1 cellular context compared by ENCODE assay signal in the genomic region with DNA sequence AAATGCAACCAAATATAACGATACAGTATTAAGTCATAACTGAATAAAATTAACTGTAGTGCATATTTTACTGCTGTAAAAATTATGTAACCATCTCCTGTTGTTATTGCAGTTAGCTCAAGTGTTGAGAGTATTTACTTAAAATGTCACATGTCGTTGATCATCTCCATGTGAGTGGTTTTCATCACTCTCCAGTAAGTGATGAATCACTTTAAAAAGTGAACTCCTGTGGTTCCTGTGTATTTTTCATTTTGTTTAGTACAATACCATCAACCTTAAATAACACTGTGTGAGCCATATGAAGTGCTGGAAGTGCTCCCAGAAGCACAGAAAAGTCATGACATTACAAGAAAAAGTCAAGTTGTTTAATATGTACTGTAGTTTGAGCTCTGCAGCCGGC.
TF ChIP-seq lines count a peak whose summit lies in the region.

No MANE protein-coding gene starts in this region.

TF ChIP-seq in WTC11, 78 proteins besides CTCF, POLR2A, EP300 and RAD21 (continued from another document):
- TF ChIP-seq, protein P1, sequence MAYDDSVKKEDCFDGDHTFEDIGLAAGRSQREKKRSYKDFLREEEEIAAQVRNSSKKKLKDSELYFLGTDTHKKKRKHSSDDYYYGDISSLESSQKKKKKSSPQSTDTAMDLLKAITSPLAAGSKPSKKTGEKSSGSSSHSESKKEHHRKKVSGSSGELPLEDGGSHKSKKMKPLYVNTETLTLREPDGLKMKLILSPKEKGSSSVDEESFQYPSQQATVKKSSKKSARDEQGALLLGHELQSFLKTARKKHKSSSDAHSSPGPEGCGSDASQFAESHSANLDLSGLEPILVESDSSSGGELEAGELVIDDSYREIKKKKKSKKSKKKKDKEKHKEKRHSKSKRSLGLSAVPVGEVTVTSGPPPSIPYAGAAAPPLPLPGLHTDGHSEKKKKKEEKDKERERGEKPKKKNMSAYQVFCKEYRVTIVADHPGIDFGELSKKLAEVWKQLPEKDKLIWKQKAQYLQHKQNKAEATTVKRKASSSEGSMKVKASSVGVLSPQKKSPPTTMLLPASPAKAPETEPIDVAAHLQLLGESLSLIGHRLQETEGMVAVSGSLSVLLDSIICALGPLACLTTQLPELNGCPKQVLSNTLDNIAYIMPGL (CRISPR knock-in tag; IDR thresholded peaks at IDR 0.05) = no peak
- TF ChIP-seq ZNF232 (CRISPR knock-in tag; IDR thresholded peaks at IDR 0.05) (no peak), ZNF317 (CRISPR knock-in tag; IDR thresholded peaks at IDR 0.05; ENCODE audit: borderline replicate concordance, low read depth) (no peak)
- TF ChIP-seq, protein P2, sequence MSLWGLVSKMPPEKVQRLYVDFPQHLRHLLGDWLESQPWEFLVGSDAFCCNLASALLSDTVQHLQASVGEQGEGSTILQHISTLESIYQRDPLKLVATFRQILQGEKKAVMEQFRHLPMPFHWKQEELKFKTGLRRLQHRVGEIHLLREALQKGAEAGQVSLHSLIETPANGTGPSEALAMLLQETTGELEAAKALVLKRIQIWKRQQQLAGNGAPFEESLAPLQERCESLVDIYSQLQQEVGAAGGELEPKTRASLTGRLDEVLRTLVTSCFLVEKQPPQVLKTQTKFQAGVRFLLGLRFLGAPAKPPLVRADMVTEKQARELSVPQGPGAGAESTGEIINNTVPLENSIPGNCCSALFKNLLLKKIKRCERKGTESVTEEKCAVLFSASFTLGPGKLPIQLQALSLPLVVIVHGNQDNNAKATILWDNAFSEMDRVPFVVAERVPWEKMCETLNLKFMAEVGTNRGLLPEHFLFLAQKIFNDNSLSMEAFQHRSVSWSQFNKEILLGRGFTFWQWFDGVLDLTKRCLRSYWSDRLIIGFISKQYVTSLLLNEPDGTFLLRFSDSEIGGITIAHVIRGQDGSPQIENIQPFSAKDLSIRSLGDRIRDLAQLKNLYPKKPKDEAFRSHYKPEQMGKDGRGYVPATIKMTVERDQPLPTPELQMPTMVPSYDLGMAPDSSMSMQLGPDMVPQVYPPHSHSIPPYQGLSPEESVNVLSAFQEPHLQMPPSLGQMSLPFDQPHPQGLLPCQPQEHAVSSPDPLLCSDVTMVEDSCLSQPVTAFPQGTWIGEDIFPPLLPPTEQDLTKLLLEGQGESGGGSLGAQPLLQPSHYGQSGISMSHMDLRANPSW (CRISPR knock-in tag; conservative IDR thresholded peaks at IDR 0.05; ENCODE audit: low read depth) = no peak
